Comparison of ENCODE assay signal across 8 cellular contexts in the genomic region with DNA sequence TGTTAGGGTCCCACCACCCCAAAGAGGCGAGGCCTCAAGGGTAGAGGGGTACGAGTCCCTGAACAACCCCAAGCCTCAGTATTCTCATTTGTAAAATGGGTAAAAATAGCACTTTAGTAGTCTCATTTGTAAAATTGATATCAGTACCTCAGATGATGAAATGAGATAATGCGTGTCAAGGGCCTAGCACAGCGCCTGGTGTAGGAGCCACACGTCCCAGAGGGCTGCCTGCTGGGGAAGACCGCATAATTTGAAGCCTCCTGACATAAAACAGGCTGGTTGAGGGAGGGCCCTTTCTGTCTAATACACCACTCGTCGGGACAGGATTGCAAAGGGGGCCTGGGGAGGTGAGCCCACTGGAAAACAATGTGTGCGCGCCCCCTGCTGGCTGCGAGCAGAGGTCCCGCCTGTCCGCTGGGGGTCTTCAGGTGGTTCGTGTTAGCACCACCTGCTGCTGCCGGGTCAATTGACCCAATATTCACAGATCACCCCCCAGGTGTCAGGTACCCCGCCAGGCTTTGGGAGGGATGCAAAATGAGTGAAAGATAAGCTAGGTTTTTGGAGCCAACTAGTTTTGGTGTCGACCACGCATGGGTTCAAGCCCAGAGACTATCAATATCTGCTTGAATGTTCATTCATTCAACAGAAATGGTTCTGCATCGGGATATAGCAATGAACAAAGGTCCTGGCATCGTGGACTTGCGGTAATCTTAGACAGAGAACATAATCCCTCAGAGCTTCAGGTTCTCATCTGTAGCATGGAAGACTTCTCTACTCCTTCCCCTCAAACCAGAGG. TPM values are rescaled to one million over a fixed set of nuclear protein-coding genes. Genes with fewer than 3 reads are reported as not detected.
A peak's percentile ranks its signal among the peaks of the same experiment; 100 is the strongest.
DNase-seq lines count a peak whose midpoint lies in the region; ATAC-seq, FAIRE-seq and TF ChIP-seq lines count a peak whose summit lies in the region.

No MANE protein-coding gene starts in this region.

- H3K36me3 ChIP-seq in CD8-positive, alpha-beta T cell (ENCODE audit: insufficient read depth, low read length), result no peaks in the 10 kb centered on the region
- H3K36me3 ChIP-seq in Panc1 (ENCODE audit: control insufficient read depth, insufficient read depth, low read length) (no peaks in the 10 kb centered on the region), trophoblast cell (ENCODE audit: control insufficient read depth in 1 of 2, insufficient read depth in 2 of 2, low read length in 2 of 2) (no peaks in the 10 kb centered on the region), upper lobe of right lung (no peaks in the 10 kb centered on the region)

- H3K23ac ChIP-seq in trophoblast cell (ENCODE audit: low read length), result no peak overlapping the region

- no peak overlapping the region for H3K9ac ChIP-seq in trophoblast cell (ENCODE audit: low read length)

- H3K27me3 Mint-ChIP-seq in CD8-positive, alpha-beta T cell (ENCODE audit: low read depth), result no peaks in the 10 kb centered on the region
- peaks cover 1% of the 10 kb centered on the region for H3K27me3 Mint-ChIP-seq in HFFc6 (ENCODE audit: insufficient read depth)

- POLR2A ChIA-PET in CD8-positive, alpha-beta T cell (lab: Charles Lee), result interaction anchor here (0.5 to 1.0 kb wide), 4 partner anchors 13 to 106 kb away, joined by 3 to 4 read pairs (median 3); no protein-coding TSS in a partner anchor
- POLR2A ChIA-PET in Panc1 (lab: Charles Lee), result interaction anchor here (0.6 kb wide), 1 partner anchor 12 kb away, joined by 4 read pairs; no protein-coding TSS in a partner anchor

- H3K79me2 ChIP-seq in trophoblast cell (ENCODE audit: control insufficient read depth, insufficient read depth, low read length, poor library complexity), result no peaks in the 10 kb centered on the region

- peaks cover 9% of the 10 kb centered on the region for H3K79me1 ChIP-seq in trophoblast cell (ENCODE audit: low read length)

- peak overlapping the region; percentile 7 for H2BK5ac ChIP-seq in trophoblast cell (ENCODE audit: low read depth, low read length, poor library complexity)

- H3K9me3 Mint-ChIP-seq in CD8-positive, alpha-beta T cell, result no peaks in the 10 kb centered on the region
- H3K9me3 Mint-ChIP-seq in HFFc6, result peaks cover 6% of the 10 kb centered on the region

- H3K18ac ChIP-seq in trophoblast cell (ENCODE audit: low read length), result no peak overlapping the region

- CTCF ChIA-PET in CD8-positive, alpha-beta T cell (lab: Charles Lee), result interaction anchor here (0.5 to 8.2 kb wide), 52 partner anchors 11 to 1840 kb away, joined by 3 to 156 read pairs (median 5); no protein-coding TSS in a partner anchor
- CTCF ChIA-PET in Panc1 (lab: Charles Lee), result no interaction called here

- peak overlapping the region; percentile 90 for H2AK5ac ChIP-seq in trophoblast cell (ENCODE audit: low read length)

- peak overlapping the region; percentile 82 for H4K91ac ChIP-seq in trophoblast cell (ENCODE audit: low read depth, low read length)

- H2AFZ ChIP-seq in trophoblast cell (ENCODE audit: insufficient read depth, low read length, poor library complexity), result no peak overlapping the region

- peaks cover 10% of the 10 kb centered on the region for H3K4me1 ChIP-seq in CD8-positive, alpha-beta T cell (ENCODE audit: insufficient read depth, low read length)
- H3K4me1 ChIP-seq in Panc1 (ENCODE audit: control insufficient read depth, insufficient read depth, low read length) (peaks cover 15% of the 10 kb centered on the region), trophoblast cell (ENCODE audit: control insufficient read depth in 1 of 2, insufficient read depth in 2 of 2, low read length in 2 of 2) (peaks cover 5 to 7% of the 10 kb centered on the region in 2 experiments), upper lobe of right lung (peaks cover 24% of the 10 kb centered on the region)

- intact Hi-C loops in CD8-positive, alpha-beta T cell (cut with DNase I, micrococcal nuclease), result loop anchor here (1.0 to 5.0 kb wide), 9 partner anchors 13 to 180 kb away; a partner anchor contains a TSS
- intact Hi-C loops in Panc1 (cut with micrococcal nuclease; ENCODE audit: unreplicated experiment), result no loop called here
- intact Hi-C loops in upper lobe of right lung (cut with DNase I), result loop anchor here (5.0 kb wide), 1 partner anchor 141 kb away; no protein-coding TSS in a partner anchor

- no peak overlapping the region for H3K27ac ChIP-seq in CD8-positive, alpha-beta T cell (ENCODE audit: low read depth, low read length)
- H3K27ac ChIP-seq in Panc1 (ENCODE audit: low read length), result peak overlapping the region; percentile 89
- H3K27ac ChIP-seq in trophoblast cell (ENCODE audit: low read depth, low read length), result no peak overlapping the region
- peak overlapping the region; percentile 68 for H3K27ac ChIP-seq in upper lobe of right lung

- FAIRE-seq in frontal cortex (lab: Jason Lieb, UNC), result no peak

- ATAC-seq in CD8-positive, alpha-beta T cell, result peak; percentile 90
- ATAC-seq in Panc1, result 0 out of 2 replicates have a peak, but pooled peaks have one; percentile 55
- ATAC-seq in upper lobe of right lung, result peak; percentile 85
- no peak for ATAC-seq in GM19455 (IDR thresholded peaks at IDR 0.05; ENCODE audit: unreplicated experiment)

- H3K27ac Mint-ChIP-seq in CD8-positive, alpha-beta T cell, result peak overlapping the region; percentile 22
- no peak overlapping the region for H3K27ac Mint-ChIP-seq in HFFc6

- no peaks in the 10 kb centered on the region for H3K9me3 ChIP-seq in CD8-positive, alpha-beta T cell (ENCODE audit: low read length)
- no peaks in the 10 kb centered on the region; the same call in 1 of the 2 replicates for H3K9me3 ChIP-seq in Panc1 (ENCODE audit: control insufficient read depth, insufficient read depth, low read depth, low read length)
- H3K9me3 ChIP-seq in trophoblast cell (ENCODE audit: insufficient read depth, low read depth, low read length), result peaks cover 6% of the 10 kb centered on the region
- peaks cover 4% of the 10 kb centered on the region for H3K9me3 ChIP-seq in upper lobe of right lung

- H3K4ac ChIP-seq in trophoblast cell (ENCODE audit: low read depth, low read length), result no peak overlapping the region

- H3K14ac ChIP-seq in trophoblast cell (ENCODE audit: low read length), result no peak overlapping the region

- H3K4me1 Mint-ChIP-seq in CD8-positive, alpha-beta T cell (ENCODE audit: low read depth), result peaks cover 6% of the 10 kb centered on the region
- H3K4me1 Mint-ChIP-seq in HFFc6 (ENCODE audit: low read depth), result peaks cover 14% of the 10 kb centered on the region; the same call in 1 of the 2 replicates

- no peak overlapping the region for H3K4me3 Mint-ChIP-seq in CD8-positive, alpha-beta T cell
- H3K4me3 Mint-ChIP-seq in HFFc6, result no peak overlapping the region

- in situ Hi-C loops in Panc1 (cut with HindIII; ENCODE audit: low pct_unique_long_range_greater_than_20kb, low sequenced_read_pairs), result no loop called here

- no peaks in the 10 kb centered on the region for H3K27me3 ChIP-seq in CD8-positive, alpha-beta T cell (ENCODE audit: insufficient read depth, low read length)
- H3K27me3 ChIP-seq in Panc1 (ENCODE audit: control insufficient read depth, insufficient read depth, low read length) (no peaks in the 10 kb centered on the region), trophoblast cell (ENCODE audit: insufficient read depth, low read length) (no peaks in the 10 kb centered on the region), upper lobe of right lung (no peaks in the 10 kb centered on the region)

- H2BK12ac ChIP-seq in trophoblast cell (ENCODE audit: low read length), result peak overlapping the region; percentile 90

- H4K8ac ChIP-seq in trophoblast cell (ENCODE audit: low read depth, low read length), result peak overlapping the region; percentile 34

- peak; percentile 98 for TF ChIP-seq CTCF in CD8-positive, alpha-beta T cell (IDR thresholded peaks at IDR 0.05)
- TF ChIP-seq CTCF in HFFc6 (IDR thresholded peaks at IDR 0.05) (peak; percentile 98), Panc1 (IDR thresholded peaks at IDR 0.05) (peak; percentile 44; the same call in 1 of the 2 replicates), upper lobe of right lung (IDR thresholded peaks at IDR 0.05) (peak; percentile 92)

- DNase-seq in CD8-positive, alpha-beta T cell, result peak; percentile 51 to 89 (median 82)
- DNase-seq in HFFc6 (no peak), Panc1 (ENCODE audit: low read depth, low spot score) (no peak), frontal cortex (ENCODE audit: low spot score in 2 of 2) (peak; percentile 35 to 68), trophoblast cell (peak; percentile 66 to 78), upper lobe of right lung (peak; percentile 90)
- DNase-seq in activated T-helper 9 cell treated with anti-CD3 and anti-CD28 coated beads, Interleukin-2, amount 50 U/mL, for 16 hours (ENCODE audit: low read depth), result peak; percentile 61

- H3K36me3 Mint-ChIP-seq in CD8-positive, alpha-beta T cell, result no peaks in the 10 kb centered on the region
- peaks cover 3% of the 10 kb centered on the region; the same call in 1 of the 2 replicates for H3K36me3 Mint-ChIP-seq in HFFc6 (ENCODE audit: low read depth)

- BruUV-seq in Panc1 (replicated peaks; lab: Mats Ljungman, UMichigan), result no TSS peak

- no CpG with 5 or more reads among the region's 21 CpGs for WGBS in trophoblast cell (ENCODE audit: extremely low coverage, insufficient coverage, insufficient read length)

- H4K12ac ChIP-seq in trophoblast cell (ENCODE audit: low read depth, low read length), result no peak overlapping the region

- H3K4me2 ChIP-seq in trophoblast cell (ENCODE audit: low read length), result no peak overlapping the region

- peak overlapping the region; percentile 77 for H2BK120ac ChIP-seq in trophoblast cell (ENCODE audit: insufficient read depth, low read length, poor library complexity)

- H3K4me3 ChIP-seq in CD8-positive, alpha-beta T cell (ENCODE audit: low read depth, low read length), result no peak overlapping the region
- no peak overlapping the region for H3K4me3 ChIP-seq in Panc1 (ENCODE audit: low read depth in 2 of 2, low read length in 2 of 2)
- no peak overlapping the region for H3K4me3 ChIP-seq in trophoblast cell (ENCODE audit: low read depth, low read length)
- H3K4me3 ChIP-seq in upper lobe of right lung, result no peak overlapping the region

RNA-seq across cellular contexts. Expression of a gene that starts 24.7 kb away (rescaled TPM):
- 10 to 100 TPM; 53.7 to 53.9 TPM for total RNA-seq in CD8-positive, alpha-beta T cell
- total RNA-seq in HFFc6 (2021; fragmentation: NEBNext Ultra II Directional; extraction: Animal tissue kit (Norgen Biotek cat#: 25700)), result 10 to 100 TPM; 37.1 to 46.3 (median 38.3) TPM
- 83.3 TPM for total RNA-seq in Panc1 (2021; ENCODE audit: unreplicated experiment)
- polyA plus RNA-seq in Panc1 (2012; ENCODE audit: insufficient read length), result 118 TPM
- 68.9 TPM for total RNA-seq in frontal cortex
- polyA plus RNA-seq in trophoblast cell (2013), result 21.4 and 23.0 TPM in 2 replicates
- 50.6 TPM for total RNA-seq in upper lobe of right lung

RNA-seq across cellular contexts. Expression of a gene that starts 44.8 kb away (rescaled TPM):
- 1 to 10 TPM; 6.0 to 6.3 TPM for total RNA-seq in CD8-positive, alpha-beta T cell
- 10 to 100 TPM in 4 of 6 experiments, 1 to 10 TPM in 2; 9.1 to 12.5 (median 11.5) TPM for total RNA-seq in HFFc6 (2021; fragmentation: NEBNext Ultra II Directional; extraction: Animal tissue kit (Norgen Biotek cat#: 25700))
- total RNA-seq in Panc1 (2021; ENCODE audit: unreplicated experiment), result 20.3 TPM
- polyA plus RNA-seq in Panc1 (2012; ENCODE audit: insufficient read length), result 9.4 TPM
- total RNA-seq in frontal cortex, result 44.8 TPM
- polyA plus RNA-seq in trophoblast cell (2013), result 14.3 and 14.4 TPM in 2 replicates
- 24.9 TPM for total RNA-seq in upper lobe of right lung

Comparison
In these comparisons a context has a peak if more than half of its experiments do, and no peak if none do; other contexts are left out.
1. DNase-seq: peak in CD8-positive, alpha-beta T cell (7 of 7), activated T-helper 9 cell treated with anti-CD3 and anti-CD28 coated beads, Interleukin-2, amount 50 U/mL, for 16 hours (single experiment), frontal cortex (2 of 2), trophoblast cell (2 of 2) and upper lobe of right lung (single experiment); none in HFFc6 (single experiment) and Panc1 (single experiment).
2. H3K27ac ChIP-seq: peak in Panc1 (single experiment) and upper lobe of right lung (single experiment); none in CD8-positive, alpha-beta T cell (single experiment) and trophoblast cell (single experiment).
3. CTCF ChIP-seq: peak in every context shown above with its lines; median percentile 98 in CD8-positive, alpha-beta T cell; 98 in HFFc6; 92 in upper lobe of right lung; 44 in Panc1.